ENCODE assay signal across 14 cellular contexts in the genomic region with DNA sequence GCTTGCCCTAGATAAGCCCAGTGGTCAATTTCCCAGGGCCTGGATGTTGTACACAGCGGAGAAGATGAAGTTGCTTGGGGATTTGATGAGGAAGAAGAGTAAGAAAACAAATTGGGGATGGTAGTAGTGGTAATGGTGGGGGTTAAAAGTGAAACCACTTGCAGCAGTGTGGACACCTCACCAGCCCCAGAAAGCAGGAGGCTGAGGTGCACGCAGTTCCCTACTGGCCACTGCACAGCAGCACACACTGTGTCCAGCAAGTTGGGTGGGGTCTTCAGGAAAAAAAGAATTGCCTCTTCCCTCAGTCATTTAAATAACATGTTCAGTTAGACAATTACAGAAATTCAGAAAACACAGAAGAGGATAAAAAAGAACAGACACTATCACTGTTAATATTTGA.
"Had no signal": no experiment of that assay in that cellular context is flagged by ENCODE, and none has a peak within 500 bp of the region (broad histone marks: within the 10 kb centered on the region; RNA-seq: fewer than 3 reads in every experiment).

No MANE protein-coding gene starts in this region.

- H3K4me1 ChIP-seq: breast epithelium had no signal

- DNase-seq: activated CD4-positive, alpha-beta T cell treated with anti-CD3 and anti-CD28 coated beads for 48 hours; activated CD8-positive, alpha-beta memory T cell treated with anti-CD3 and anti-CD28 coated beads, Interleukin-2, amount 50 U/mL, for 4 hours; activated CD8-positive, alpha-beta T cell treated with anti-CD3 and anti-CD28 coated beads, Interleukin-2, amount 10 ng/mL, durations not matched to agents 7 days and 5 days; activated T-cell treated with anti-CD3 and anti-CD28 coated beads, Interleukin-2, amount 50 U/mL, for 48 hours; dermis blood vessel endothelial cell; gastrocnemius medialis; ovary; stimulated activated CD4-positive, alpha-beta T cell treated with anti-CD3 and anti-CD28 coated beads, Interleukin-12 subunit alpha, Interleukin-12 subunit beta, amount 100 ng/mL, for 4 hours; stimulated activated CD4-positive, alpha-beta T cell treated with anti-CD3 and anti-CD28 coated beads, Interleukin-2, amount 100 ng/mL, for 24 hours; tibial artery had no signal

- H3K4me3 Mint-ChIP-seq: activated CD8-positive, alpha-beta T cell treated with anti-CD3 and anti-CD28 coated beads, Interleukin-2, amount 10 ng/mL, durations not matched to agents 7 days and 5 days; neural crest cell; WTC11 had no signal

- H3K27ac ChIP-seq: ascending aorta, breast epithelium, gastrocnemius medialis, ovary, tibial artery had no signal

- H3K9me3 ChIP-seq: ascending aorta, breast epithelium, gastrocnemius medialis, ovary, tibial artery had no signal

- H3K9me3 Mint-ChIP-seq: neural crest cell, WTC11 had no signal

- H3K27me3 ChIP-seq: ascending aorta, breast epithelium, gastrocnemius medialis, ovary, tibial artery had no signal

- H3K4me3 ChIP-seq: ascending aorta, breast epithelium, gastrocnemius medialis, ovary, tibial artery had no signal

- ATAC-seq: activated CD8-positive, alpha-beta T cell treated with anti-CD3 and anti-CD28 coated beads, Interleukin-2, amount 10 ng/mL, durations not matched to agents 7 days and 5 days; gastrocnemius medialis; WTC11 had no signal

- H3K36me3 ChIP-seq: gastrocnemius medialis, ovary had no signal

- H3K27ac Mint-ChIP-seq: activated CD8-positive, alpha-beta T cell treated with anti-CD3 and anti-CD28 coated beads, Interleukin-2, amount 10 ng/mL, durations not matched to agents 7 days and 5 days; WTC11 had no signal
